ENCODE assay signal across 24 cellular contexts in genomic region chr20:21109144-21109543, GRCh38. TPM values are rescaled to one million over a fixed set of nuclear protein-coding genes. Genes with fewer than 3 reads are reported as not detected.
"Had no signal": no experiment of that assay in that cellular context is flagged by ENCODE, and none has a peak within 500 bp of the region (broad histone marks: within the 10 kb centered on the region; RNA-seq: fewer than 3 reads in every experiment).

No MANE protein-coding gene starts in this region.

- H3K36me3 ChIP-seq: pancreas, tibial artery had no signal

- FAIRE-seq: frontal cortex, pancreas had no signal

- H3K27ac ChIP-seq: body of pancreas, pancreas, psoas muscle, skin epidermis, tibial artery had no signal

- H3K4me3 ChIP-seq: body of pancreas, pancreas, psoas muscle, skin epidermis, tibial artery had no signal

- H3K9me3 ChIP-seq: body of pancreas, pancreas, psoas muscle, tibial artery had no signal

- DNase-seq: activated CD4-positive, alpha-beta memory T cell treated with anti-CD3 and anti-CD28 coated beads, Interleukin-2, amount 10 ng/mL, durations not matched to agents 7 days and 5 days; activated CD4-positive, alpha-beta T cell treated with anti-CD3 and anti-CD28 coated beads, Interleukin-2, amount 10 ng/mL, durations not matched to agents 24 days and 14 days; activated effector memory CD4-positive, alpha-beta T cell treated with anti-CD3 and anti-CD28 coated beads, Interleukin-2, amount 50 U/mL, for 16 hours; activated T-cell treated with anti-CD3 and anti-CD28 coated beads for 4 hours; anterior cingulate cortex; body of pancreas; hippocampal formation; left ventricle myocardium superior; mammary epithelial cell; natural killer cell; pancreas; psoas muscle; right cardiac atrium; stimulated activated CD4-positive, alpha-beta T cell treated with anti-CD3 and anti-CD28 coated beads, Interleukin-2, amount 100 ng/mL, for 24 hours; stimulated activated naive CD8-positive, alpha-beta T cell treated with anti-CD3 and anti-CD28 coated beads, Interleukin-15, amount 100 ng/mL, for 72 hours; T-helper 2 cell; tibial artery had no signal

RNA-seq across cellular contexts. Expression of gene LINC00237, which starts 3.0 kb away (rescaled TPM):
- total RNA-seq: activated CD4-positive, alpha-beta memory T cell treated with anti-CD3 and anti-CD28 coated beads, Interleukin-2, amount 10 ng/mL, durations not matched to agents 7 days and 5 days; activated CD4-positive, alpha-beta T cell treated with anti-CD3 and anti-CD28 coated beads, Interleukin-2, amount 10 ng/mL, durations not matched to agents 24 days and 14 days; body of pancreas; cardiac septum; chondrocyte; epithelial cell of proximal tubule; left ventricle myocardium superior; mammary epithelial cell; mesothelial cell of epicardium; natural killer cell; pancreas; psoas muscle; right cardiac atrium; urinary bladder had no signal
- polyA plus RNA-seq: mammary epithelial cell, psoas muscle, right cardiac atrium, urinary bladder had no signal
